In the genomic region with DNA sequence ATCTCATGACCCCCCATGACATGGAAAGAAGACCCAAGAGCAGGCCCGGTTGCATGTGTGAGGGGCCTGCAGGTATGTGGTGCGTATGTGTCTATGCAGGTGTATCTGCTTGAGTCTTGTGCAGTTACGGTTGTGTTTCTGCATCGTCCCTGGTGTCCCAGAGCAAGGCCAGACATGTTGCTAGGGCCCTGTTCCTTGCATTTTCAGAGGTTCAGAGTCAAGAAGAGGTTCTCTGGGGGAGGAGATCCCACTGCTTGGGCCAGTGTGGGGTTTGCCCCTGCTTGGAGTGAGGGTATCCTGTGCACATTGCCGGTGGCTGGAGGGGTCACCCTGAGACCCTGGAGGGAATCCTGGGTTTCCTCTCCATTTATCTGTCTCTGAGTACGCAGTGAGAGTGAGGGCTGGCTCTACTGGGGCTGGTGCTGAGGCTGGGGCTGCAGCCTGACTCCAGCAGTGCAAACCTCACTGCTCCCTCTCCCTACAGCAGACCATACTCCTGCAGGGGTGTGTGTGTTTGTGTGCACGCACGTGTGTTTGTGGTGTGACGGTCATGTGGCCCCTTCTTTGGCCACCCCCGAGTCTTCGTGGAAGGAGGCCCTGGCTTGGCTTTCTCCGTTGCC, we compare ENCODE assay signal across 10 cellular contexts. TPM values are rescaled to one million over a fixed set of nuclear protein-coding genes. Genes with fewer than 3 reads are reported as not detected.
A peak's percentile ranks its signal among the peaks of the same experiment; 100 is the strongest.
DNase-seq lines count a peak whose midpoint lies in the region; ATAC-seq, FAIRE-seq and TF ChIP-seq lines count a peak whose summit lies in the region.
"Had no signal": no experiment of that assay in that cellular context is flagged by ENCODE, and none has a peak within 500 bp of the region (broad histone marks: within the 10 kb centered on the region; RNA-seq: fewer than 3 reads in every experiment).

No MANE protein-coding gene starts in this region.

- CTCF ChIA-PET in HepG2 (lab: Yijun Ruan, JAX; ENCODE audit: low intra/inter-chr PET ratio, low total read pairs) = no interaction called here

- TF ChIP-seq EP300 in HepG2 (IDR thresholded peaks at IDR 0.05; ENCODE audit: low read depth in 2 of 2, low read length in 2 of 2) = no peak
- TF ChIP-seq EP300 in HepG2 (CRISPR knock-in tag; IDR thresholded peaks at IDR 0.05; ENCODE audit: borderline replicate concordance) = no peak

- H3K79me2 ChIP-seq in astrocyte (ENCODE audit: insufficient read depth, low read length) = peaks cover 94% of the 10 kb centered on the region
- peaks cover 87% of the 10 kb centered on the region for H3K79me2 ChIP-seq in HepG2 (ENCODE audit: insufficient read depth, low read length)

- 80% methylated on average over 6 of the region's 12 CpGs for WGBS in HepG2 (ENCODE audit: low lambda C conversion rate)
- 36 to 58% methylated on average over 3 to 12 of the region's 12 CpGs for WGBS in testis, 2 donors

- POLR2A ChIA-PET in HepG2 (lab: Yijun Ruan, JAX) = interaction anchor here (1.0 kb wide), 1 partner anchor 13 kb away, joined by 3 read pairs; no protein-coding TSS in a partner anchor

- H3K36me3 ChIP-seq in astrocyte (ENCODE audit: insufficient read depth, low read length) = peaks cover 7% of the 10 kb centered on the region
- H3K36me3 ChIP-seq in HepG2 (replicated peaks in 1 of 2; ENCODE audit: control insufficient read depth in 1 of 2, insufficient read depth in 2 of 2, low read length in 2 of 2) = peaks cover 30 to 52% of the 10 kb centered on the region in 2 experiments
- H3K36me3 ChIP-seq in testis (ENCODE audit: low read depth, missing control alignments) = no peaks in the 10 kb centered on the region

- H3K27ac Mint-ChIP-seq in T-helper 2 cell treated with Interferon-gamma antibody and Interleukin-4, amounts not matched to agents 5 μg/mL and 100 μg/mL, for 36 hours = peak overlapping the region; percentile 97
- H3K27ac Mint-ChIP-seq in astrocyte (ENCODE audit: unreplicated experiment) = no peak overlapping the region

- no peaks in the 10 kb centered on the region for H3K27me3 Mint-ChIP-seq in T-helper 2 cell treated with Interferon-gamma antibody and Interleukin-4, amounts not matched to agents 5 μg/mL and 100 μg/mL, for 36 hours (ENCODE audit: low read depth)
- no peaks in the 10 kb centered on the region for H3K27me3 Mint-ChIP-seq in astrocyte (ENCODE audit: low read depth, unreplicated experiment)

- no peak overlapping the region for H2AFZ ChIP-seq in astrocyte (ENCODE audit: low read depth, low read length)
- H2AFZ ChIP-seq in HepG2 (ENCODE audit: low read length) = no peak overlapping the region

- intact Hi-C loops in HepG2 (cut with micrococcal nuclease; ENCODE audit: unreplicated experiment) = loop anchor here (5.0 kb wide), 1 partner anchor 146 kb away; a partner anchor contains a TSS
- intact Hi-C loops in testis (cut with DNase I; ENCODE audit: low total_unique reads) = loop anchor here (10.0 kb wide), 1 partner anchor 144 kb away; a partner anchor contains a TSS

- BruUV-seq in HepG2 (replicated peaks; lab: Mats Ljungman, UMichigan) = no TSS peak

- H4K20me1 ChIP-seq in astrocyte (ENCODE audit: insufficient read depth, low read length) = peaks cover 89% of the 10 kb centered on the region
- H4K20me1 ChIP-seq in HepG2 (ENCODE audit: insufficient read depth, low read length) = peaks cover 75% of the 10 kb centered on the region

- peak overlapping the region; percentile 90 for H3K4me3 Mint-ChIP-seq in T-helper 2 cell treated with Interferon-gamma antibody and Interleukin-4, amounts not matched to agents 5 μg/mL and 100 μg/mL, for 36 hours
- H3K4me3 Mint-ChIP-seq in astrocyte (ENCODE audit: unreplicated experiment) = peak overlapping the region; percentile 40

- TF ChIP-seq CTCF in astrocyte (IDR thresholded peaks at IDR 0.05; ENCODE audit: insufficient read depth, low read depth, low read length) = no peak
- no peak for TF ChIP-seq CTCF in HepG2 (CRISPR knock-in tag; IDR thresholded peaks at IDR 0.05)
- TF ChIP-seq CTCF in testis (IDR thresholded peaks at IDR 0.05) = no peak

- ATAC-seq in HepG2 = no peak
- ATAC-seq: A549 had no signal

- no peak for TF ChIP-seq RAD21 in HepG2 (CRISPR knock-in tag; IDR thresholded peaks at IDR 0.05)

- H3K4me1 ChIP-seq in astrocyte (ENCODE audit: insufficient read depth, low read length) = peaks cover 43% of the 10 kb centered on the region
- H3K4me1 ChIP-seq in HepG2 (ENCODE audit: insufficient read depth, low read length) = peaks cover 44% of the 10 kb centered on the region
- peaks cover 67% of the 10 kb centered on the region for H3K4me1 ChIP-seq in testis

- FAIRE-seq in astrocyte (lab: Jason Lieb, UNC) (no peak), HepG2 (lab: Jason Lieb, UNC) (no peak)
- FAIRE-seq: A549 had no signal

- peak overlapping the region; percentile 93 for H3K4me2 ChIP-seq in astrocyte (ENCODE audit: low read length)
- peak overlapping the region; percentile 90 for H3K4me2 ChIP-seq in HepG2 (ENCODE audit: low read depth, low read length)

- peak overlapping the region; percentile 21 for H3K4me3 ChIP-seq in astrocyte (ENCODE audit: insufficient read depth, low read depth, low read length)
- peak overlapping the region; percentile 69 to 85 (median 82); a peak in 5 of 6 replicates for H3K4me3 ChIP-seq in HepG2 (replicated peaks in 1 of 3; ENCODE audit: insufficient read depth in 1 of 3, low read depth in 2 of 3, low read length in 3 of 3)
- H3K4me3 ChIP-seq in testis = no peak overlapping the region
- H3K4me3 ChIP-seq: A549 had no signal

- peaks cover 66% of the 10 kb centered on the region for H3K4me1 Mint-ChIP-seq in T-helper 2 cell treated with Interferon-gamma antibody and Interleukin-4, amounts not matched to agents 5 μg/mL and 100 μg/mL, for 36 hours (ENCODE audit: low read depth)
- peaks cover 41% of the 10 kb centered on the region for H3K4me1 Mint-ChIP-seq in astrocyte (ENCODE audit: low read depth, unreplicated experiment)

- H3K27me3 ChIP-seq in astrocyte (ENCODE audit: insufficient read depth, low read length) = no peaks in the 10 kb centered on the region
- no peaks in the 10 kb centered on the region for H3K27me3 ChIP-seq in HepG2 (ENCODE audit: control insufficient read depth in 1 of 2, insufficient read depth in 2 of 2, low read length in 2 of 2)
- H3K27me3 ChIP-seq in testis = no peaks in the 10 kb centered on the region

- H3K9me3 Mint-ChIP-seq in T-helper 2 cell treated with Interferon-gamma antibody and Interleukin-4, amounts not matched to agents 5 μg/mL and 100 μg/mL, for 36 hours = no peaks in the 10 kb centered on the region
- H3K9me3 Mint-ChIP-seq in astrocyte (ENCODE audit: unreplicated experiment) = no peaks in the 10 kb centered on the region

- peaks cover 42% of the 10 kb centered on the region for H3K36me3 Mint-ChIP-seq in T-helper 2 cell treated with Interferon-gamma antibody and Interleukin-4, amounts not matched to agents 5 μg/mL and 100 μg/mL, for 36 hours (ENCODE audit: low read depth)
- peaks cover 8% of the 10 kb centered on the region for H3K36me3 Mint-ChIP-seq in astrocyte (ENCODE audit: low read depth, unreplicated experiment)

- DNase-seq in T-helper 2 cell treated with Interferon-gamma antibody and Interleukin-4, amounts not matched to agents 5 μg/mL and 100 μg/mL, for 36 hours (ENCODE audit: low spot score) = no peak
- DNase-seq in T-helper 2 cell (no peak), astrocyte (ENCODE audit: low read depth) (no peak), HepG2 (ENCODE audit: low spot score) (no peak), substantia nigra (lab: John Stamatoyannopoulos, UW) (peak in 1 of 49 donors; percentile 21), mucosa of gallbladder (ENCODE audit: low spot score) (no peak), NCI-H526 treated with DMSO at 0.1 percent for 48 hours (lab: John Stamatoyannopoulos, UW) (no peak), testis (no peak)
- DNase-seq: WERI-Rb-1 had no signal

- H3K9ac ChIP-seq in astrocyte (ENCODE audit: low read length) (no peak overlapping the region), HepG2 (ENCODE audit: insufficient read depth, low read depth, low read length) (peak overlapping the region; percentile 18; the same call in 1 of the 2 replicates)

- H3K27ac ChIP-seq in astrocyte (ENCODE audit: low read depth, low read length) (no peak overlapping the region), HepG2 (ENCODE audit: extremely low read length, insufficient read depth, low read length) (no peak overlapping the region), substantia nigra (ENCODE audit: low read depth, low read length, poor library complexity, severe bottlenecking) (peak overlapping the region; percentile 99), testis (peak overlapping the region in 1 of 2 donors; percentile 8)
- H3K27ac ChIP-seq: A549, WERI-Rb-1 had no signal

- no peaks in the 10 kb centered on the region for H3K9me3 ChIP-seq in astrocyte (ENCODE audit: insufficient read depth, low read depth, low read length)
- H3K9me3 ChIP-seq in HepG2 (ENCODE audit: low read length) = no peaks in the 10 kb centered on the region
- H3K9me3 ChIP-seq in testis = no peaks in the 10 kb centered on the region
- H3K9me3 ChIP-seq: A549 had no signal

- TF ChIP-seq POLR2A in HepG2 (IDR thresholded peaks at IDR 0.05; ENCODE audit: insufficient read depth in 1 of 2, low read depth in 2 of 2, low read length in 2 of 2) = no peak
- no peak for TF ChIP-seq POLR2A in testis (IDR thresholded peaks at IDR 0.05)

- in situ Hi-C loops in HepG2 (cut with HindIII; ENCODE audit: extremely low pct_ligation_motif_present, low pct_unique_long_range_greater_than_20kb) = no loop called here

RNA-seq across cellular contexts. Expression of a gene that starts 4.1 kb away (rescaled TPM):
- total RNA-seq in astrocyte = 103 and 117 TPM in 2 replicates
- 38.9 and 39.8 TPM in 2 replicates for total RNA-seq in HepG2 (2016; rRNA removed; fragmentation: Illumina TruSeq; extraction: Trizol)
- total RNA-seq in HepG2 (2016; cell fraction: cytosol; rRNA removed; fragmentation: Illumina TruSeq; extraction: Trizol; ENCODE audit: low read depth) = 13.4 and 13.6 TPM in 2 replicates
- 33.2 and 39.7 TPM in 2 replicates for total RNA-seq in HepG2 (2016; cell fraction: insoluble cytoplasmic fraction; rRNA removed; fragmentation: Illumina TruSeq; extraction: Trizol)
- 49.9 and 53.6 TPM in 2 replicates for total RNA-seq in HepG2 (2016; cell fraction: membrane; rRNA removed; fragmentation: Illumina TruSeq; extraction: Trizol)
- 21.9 and 30.8 TPM in 2 replicates for total RNA-seq in HepG2 (2016; cell fraction: nucleus; rRNA removed; fragmentation: Illumina TruSeq; extraction: Trizol)
- polyA plus RNA-seq in HepG2 (2011; rRNA removed) = 66.5 and 84.1 TPM in 2 replicates
- polyA plus RNA-seq in HepG2 (2011; cell fraction: cytosol; rRNA removed) = 62.9 and 70.1 TPM in 2 replicates
- polyA plus RNA-seq in HepG2 (2011; cell fraction: nucleus; rRNA removed) = 86.9 and 92.0 TPM in 2 replicates
- polyA plus RNA-seq in HepG2 (2012) = 98.0 and 117 TPM in 2 replicates
- polyA plus RNA-seq in HepG2 (2016; cell fraction: cytosol; fragmentation: Illumina TruSeq; extraction: Trizol; ENCODE audit: low read depth) = 18.4 and 21.2 TPM in 2 replicates
- 51.6 and 70.7 TPM in 2 replicates for polyA plus RNA-seq in HepG2 (2016; cell fraction: insoluble cytoplasmic fraction; fragmentation: Illumina TruSeq; extraction: Trizol; ENCODE audit: low read depth)
- 57.9 and 63.0 TPM in 2 replicates for polyA plus RNA-seq in HepG2 (2016; cell fraction: membrane; fragmentation: Illumina TruSeq; extraction: Trizol; ENCODE audit: low read depth)
- polyA plus RNA-seq in HepG2 (2016; cell fraction: nucleus; fragmentation: Illumina TruSeq; extraction: Trizol; ENCODE audit: insufficient read depth, low read depth) = 63.9 and 73.5 TPM in 2 replicates
- 23.8 and 82.1 TPM in 2 replicates for polyA minus RNA-seq in HepG2 (2011; rRNA and poly(A)+ RNA removed; ENCODE audit: low replicate concordance)
- polyA minus RNA-seq in HepG2 (2011; cell fraction: cytosol; rRNA and poly(A)+ RNA removed) = 41.1 and 48.2 TPM in 2 replicates
- 36.6 and 46.0 TPM in 2 replicates for polyA minus RNA-seq in HepG2 (2011; cell fraction: nucleus; rRNA and poly(A)+ RNA removed)
- 129 TPM for total RNA-seq in mucosa of gallbladder
- 100 to 1,000 TPM; 114 to 170 TPM for total RNA-seq in testis
- polyA plus RNA-seq in testis (ENCODE audit: insufficient read depth, low read depth, low replicate concordance) = 69.8 TPM

Comparison
In these comparisons a context has a peak if more than half of its experiments do, and no peak if none do; other contexts are left out.
1. H3K4me3 ChIP-seq: peak in astrocyte (single experiment) and HepG2 (3 of 3); none in testis (0 of 2).